Comparison of ENCODE assay signal across 2 cellular contexts in the genomic region with DNA sequence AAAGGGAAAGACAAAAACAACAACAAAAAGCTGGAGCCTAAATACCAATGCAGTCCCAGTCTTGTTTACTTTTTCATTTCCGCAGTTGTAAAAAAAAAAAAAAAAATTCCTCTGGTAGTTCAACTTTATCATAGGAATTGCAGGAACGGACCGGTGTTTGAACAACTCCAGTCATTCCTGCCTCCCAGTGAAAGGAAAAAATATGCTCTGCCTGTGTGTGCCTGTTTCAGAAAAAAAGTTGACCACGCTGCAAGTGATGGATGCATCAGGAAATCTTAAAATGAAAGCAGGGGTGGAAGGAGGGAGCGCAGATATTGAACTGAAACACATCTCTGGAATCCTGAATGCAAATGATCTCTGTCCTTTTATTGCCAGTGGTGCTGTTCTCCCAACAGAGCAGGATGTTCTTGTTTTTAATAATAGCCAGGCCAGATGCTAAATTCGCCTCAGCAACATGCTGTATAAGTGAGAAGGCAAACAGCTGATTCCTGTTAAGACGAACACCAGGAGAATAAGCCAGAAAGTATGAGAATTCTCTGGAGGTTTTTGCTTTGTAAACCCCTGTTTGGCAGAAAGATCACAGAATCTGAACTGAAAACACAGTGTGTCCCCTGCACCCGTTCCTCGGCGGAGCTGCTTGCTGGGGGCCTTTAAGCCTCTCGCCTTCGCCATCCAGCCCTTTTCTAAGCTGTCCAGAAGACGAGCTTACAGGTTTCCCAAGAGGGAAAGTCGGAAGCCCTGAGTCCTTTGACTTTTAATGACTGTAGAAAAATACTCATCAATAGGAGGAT.
TF ChIP-seq lines count a peak whose summit lies in the region.

No MANE protein-coding gene starts in this region.

TF ChIP-seq in IMR-90, 13 proteins besides CTCF, POLR2A, EP300 and RAD21:
- TF ChIP-seq, protein P1, sequence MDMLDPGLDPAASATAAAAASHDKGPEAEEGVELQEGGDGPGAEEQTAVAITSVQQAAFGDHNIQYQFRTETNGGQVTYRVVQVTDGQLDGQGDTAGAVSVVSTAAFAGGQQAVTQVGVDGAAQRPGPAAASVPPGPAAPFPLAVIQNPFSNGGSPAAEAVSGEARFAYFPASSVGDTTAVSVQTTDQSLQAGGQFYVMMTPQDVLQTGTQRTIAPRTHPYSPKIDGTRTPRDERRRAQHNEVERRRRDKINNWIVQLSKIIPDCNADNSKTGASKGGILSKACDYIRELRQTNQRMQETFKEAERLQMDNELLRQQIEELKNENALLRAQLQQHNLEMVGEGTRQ (IDR thresholded peaks at IDR 0.05; ENCODE audit: low read depth, low read length): no peak
- TF ChIP-seq CHD1 (IDR thresholded peaks at IDR 0.05; ENCODE audit: low read depth, low read length) (no peak), MXI1 (IDR thresholded peaks at IDR 0.05; ENCODE audit: borderline replicate concordance, low read depth, low read length) (no peak), FOS (IDR thresholded peaks at IDR 0.05; ENCODE audit: low read depth, low read length) (no peak), CEBPB (IDR thresholded peaks at IDR 0.05; ENCODE audit: low read depth, low read length) (no peak), RFX5 (IDR thresholded peaks at IDR 0.05; ENCODE audit: low read depth, low read length) (no peak), NFE2L2 (IDR thresholded peaks at IDR 0.05; ENCODE audit: low read depth, low read length) (no peak), BHLHE40 (IDR thresholded peaks at IDR 0.05; ENCODE audit: low read depth, low read length) (no peak)
TF ChIP-seq in IMR-90: peak in this region for 0.

TF ChIP-seq in liver, 16 proteins besides CTCF, POLR2A, EP300 and RAD21 (continued from another document):
- TF ChIP-seq, protein P2, sequence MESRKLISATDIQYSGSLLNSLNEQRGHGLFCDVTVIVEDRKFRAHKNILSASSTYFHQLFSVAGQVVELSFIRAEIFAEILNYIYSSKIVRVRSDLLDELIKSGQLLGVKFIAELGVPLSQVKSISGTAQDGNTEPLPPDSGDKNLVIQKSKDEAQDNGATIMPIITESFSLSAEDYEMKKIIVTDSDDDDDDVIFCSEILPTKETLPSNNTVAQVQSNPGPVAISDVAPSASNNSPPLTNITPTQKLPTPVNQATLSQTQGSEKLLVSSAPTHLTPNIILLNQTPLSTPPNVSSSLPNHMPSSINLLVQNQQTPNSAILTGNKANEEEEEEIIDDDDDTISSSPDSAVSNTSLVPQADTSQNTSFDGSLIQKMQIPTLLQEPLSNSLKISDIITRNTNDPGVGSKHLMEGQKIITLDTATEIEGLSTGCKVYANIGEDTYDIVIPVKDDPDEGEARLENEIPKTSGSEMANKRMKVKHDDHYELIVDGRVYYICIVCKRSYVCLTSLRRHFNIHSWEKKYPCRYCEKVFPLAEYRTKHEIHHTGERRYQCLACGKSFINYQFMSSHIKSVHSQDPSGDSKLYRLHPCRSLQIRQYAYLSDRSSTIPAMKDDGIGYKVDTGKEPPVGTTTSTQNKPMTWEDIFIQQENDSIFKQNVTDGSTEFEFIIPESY (IDR thresholded peaks at IDR 0.05): no peak
- TF ChIP-seq, protein P3, sequence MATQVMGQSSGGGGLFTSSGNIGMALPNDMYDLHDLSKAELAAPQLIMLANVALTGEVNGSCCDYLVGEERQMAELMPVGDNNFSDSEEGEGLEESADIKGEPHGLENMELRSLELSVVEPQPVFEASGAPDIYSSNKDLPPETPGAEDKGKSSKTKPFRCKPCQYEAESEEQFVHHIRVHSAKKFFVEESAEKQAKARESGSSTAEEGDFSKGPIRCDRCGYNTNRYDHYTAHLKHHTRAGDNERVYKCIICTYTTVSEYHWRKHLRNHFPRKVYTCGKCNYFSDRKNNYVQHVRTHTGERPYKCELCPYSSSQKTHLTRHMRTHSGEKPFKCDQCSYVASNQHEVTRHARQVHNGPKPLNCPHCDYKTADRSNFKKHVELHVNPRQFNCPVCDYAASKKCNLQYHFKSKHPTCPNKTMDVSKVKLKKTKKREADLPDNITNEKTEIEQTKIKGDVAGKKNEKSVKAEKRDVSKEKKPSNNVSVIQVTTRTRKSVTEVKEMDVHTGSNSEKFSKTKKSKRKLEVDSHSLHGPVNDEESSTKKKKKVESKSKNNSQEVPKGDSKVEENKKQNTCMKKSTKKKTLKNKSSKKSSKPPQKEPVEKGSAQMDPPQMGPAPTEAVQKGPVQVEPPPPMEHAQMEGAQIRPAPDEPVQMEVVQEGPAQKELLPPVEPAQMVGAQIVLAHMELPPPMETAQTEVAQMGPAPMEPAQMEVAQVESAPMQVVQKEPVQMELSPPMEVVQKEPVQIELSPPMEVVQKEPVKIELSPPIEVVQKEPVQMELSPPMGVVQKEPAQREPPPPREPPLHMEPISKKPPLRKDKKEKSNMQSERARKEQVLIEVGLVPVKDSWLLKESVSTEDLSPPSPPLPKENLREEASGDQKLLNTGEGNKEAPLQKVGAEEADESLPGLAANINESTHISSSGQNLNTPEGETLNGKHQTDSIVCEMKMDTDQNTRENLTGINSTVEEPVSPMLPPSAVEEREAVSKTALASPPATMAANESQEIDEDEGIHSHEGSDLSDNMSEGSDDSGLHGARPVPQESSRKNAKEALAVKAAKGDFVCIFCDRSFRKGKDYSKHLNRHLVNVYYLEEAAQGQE (IDR thresholded peaks at IDR 0.05): no peak
